ENCODE assay signal across 10 cellular contexts in the genomic region with DNA sequence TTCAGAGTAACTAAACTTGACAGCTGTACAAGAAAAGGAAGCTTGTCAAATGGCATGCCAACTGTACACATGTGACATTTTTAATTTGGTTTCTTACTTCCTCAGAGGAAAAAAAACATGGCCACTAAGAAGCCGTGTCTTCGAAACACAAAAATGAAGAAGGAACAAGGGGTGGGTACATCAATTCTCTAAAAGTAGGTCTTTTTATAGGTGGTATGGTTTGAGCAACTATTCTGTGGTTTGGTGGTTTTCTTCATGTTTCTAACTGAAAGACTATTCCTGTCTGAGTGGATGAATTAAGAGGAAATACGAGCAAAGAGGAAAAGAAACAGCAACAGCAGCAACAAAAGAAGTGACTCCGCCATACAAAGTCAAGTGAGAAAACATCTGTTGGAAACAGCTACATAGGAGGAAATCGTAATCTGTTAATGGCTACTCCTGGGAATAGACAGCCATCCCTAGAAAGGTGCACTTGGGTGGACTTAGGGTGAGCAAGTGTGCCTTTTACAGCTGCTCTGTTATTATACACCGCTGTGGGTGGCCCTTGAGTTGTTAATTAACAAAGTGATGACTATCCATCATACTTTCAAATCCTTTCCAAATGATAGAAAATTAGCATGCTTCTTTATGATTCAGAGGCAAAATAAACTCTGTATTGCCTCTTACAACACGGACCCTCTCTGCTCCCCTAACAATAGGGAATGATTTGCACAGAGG.
DNase-seq lines count a peak whose midpoint lies in the region; ATAC-seq and TF ChIP-seq lines count a peak whose summit lies in the region.
"Had no signal": no experiment of that assay in that cellular context is flagged by ENCODE, and none has a peak within 500 bp of the region (broad histone marks: within the 10 kb centered on the region; RNA-seq: fewer than 3 reads in every experiment).

No MANE protein-coding gene starts in this region.

- ATAC-seq in HG03135 (IDR thresholded peaks at IDR 0.05; ENCODE audit: unreplicated experiment) (peak; percentile 61), left cardiac atrium (peak; percentile 47 to 55)
- ATAC-seq: activated T-helper 17 cell treated with anti-CD3 and anti-CD28 coated beads, Interleukin-2, amount 50 U/mL, for 72 hours; HCT116 had no signal

- H3K36me3 ChIP-seq in brain microvascular endothelial cell (replicated peaks) = no peaks in the 10 kb centered on the region

- no peak for TF ChIP-seq CTCF in brain microvascular endothelial cell (IDR thresholded peaks at IDR 0.05; ENCODE audit: low read depth, low read length, missing control alignments)

- no peaks in the 10 kb centered on the region for H3K27me3 ChIP-seq in brain microvascular endothelial cell (replicated peaks)

- H3K4me3 ChIP-seq in brain microvascular endothelial cell (ENCODE audit: low read depth, low read length) = no peak overlapping the region

- intact Hi-C loops in left cardiac atrium (cut with DNase I) = no loop called here

- no peak overlapping the region for H3K27ac ChIP-seq in brain microvascular endothelial cell

- DNase-seq in DMS79 treated with DMSO at 0.1 percent for 48 hours (lab: John Stamatoyannopoulos, UW) (peak; percentile 11), NCI-H2227 (lab: John Stamatoyannopoulos, UW; ENCODE audit: unreplicated experiment) (peak; percentile 66), left cardiac atrium (no peak), germinal center (ENCODE audit: low spot score) (no peak), occipital lobe (lab: John Stamatoyannopoulos, UW) (no peak), brain microvascular endothelial cell (no peak), GM19240 (ENCODE audit: insufficient read length, low spot score) (no peak)

- in situ Hi-C loops in brain microvascular endothelial cell (cut with HindIII; ENCODE audit: low pct_ligation_motif_present, low sequenced_read_pairs) = no loop called here

Comparison
In these comparisons a context has a peak if more than half of its experiments do, and no peak if none do; other contexts are left out.
1. DNase-seq: peak in DMS79 treated with DMSO at 0.1 percent for 48 hours (single experiment) and NCI-H2227 (single experiment); none in left cardiac atrium (single experiment), germinal center (single experiment), occipital lobe (single experiment), brain microvascular endothelial cell (single experiment) and GM19240 (single experiment).